5 cellular contexts compared by ENCODE assay signal in the genomic region with DNA sequence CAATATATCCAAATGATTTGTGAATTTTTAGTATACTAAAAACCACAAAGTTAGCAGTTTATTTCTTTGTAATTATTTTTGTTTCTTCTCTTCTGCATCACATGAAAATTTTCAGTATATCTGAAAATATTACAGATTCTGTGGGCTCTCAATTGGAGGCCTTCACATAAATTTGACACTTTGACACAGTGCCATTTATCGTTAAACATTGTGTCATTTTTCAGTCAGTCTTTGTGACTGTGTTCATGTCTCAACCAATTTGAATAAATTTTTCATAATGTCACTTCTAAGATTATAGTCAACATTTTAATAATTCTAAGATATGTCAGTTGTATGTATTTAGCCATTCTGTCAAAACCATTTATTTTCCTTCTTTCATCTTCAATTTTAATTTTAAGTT.
"Had no signal": no experiment of that assay in that cellular context is flagged by ENCODE, and none has a peak within 500 bp of the region (broad histone marks: within the 10 kb centered on the region; RNA-seq: fewer than 3 reads in every experiment).

No MANE protein-coding gene starts in this region.

- DNase-seq: IMR-90, KBM-7, KG1 had no signal

- H3K27ac ChIP-seq: HL-60 had no signal

- H3K4me3 ChIP-seq: K562 had no signal
